In genomic region chr7:108454317-108454673, GRCh38 we compare ENCODE assay signal across 8 cellular contexts. TPM values are rescaled to one million over a fixed set of nuclear protein-coding genes. Genes with fewer than 3 reads are reported as not detected.
DNase-seq lines count a peak whose midpoint lies in the region; ATAC-seq, FAIRE-seq and TF ChIP-seq lines count a peak whose summit lies in the region.

No MANE protein-coding gene starts in this region.

- no peak for FAIRE-seq in HepG2 (lab: Jason Lieb, UNC)

- H3K79me2 ChIP-seq in HepG2 (ENCODE audit: insufficient read depth, low read length) = no peaks in the 10 kb centered on the region

- H3K27me3 ChIP-seq in HepG2 (ENCODE audit: control insufficient read depth in 1 of 2, insufficient read depth in 2 of 2, low read length in 2 of 2) = peaks cover 6 to 41% of the 10 kb centered on the region in 2 experiments; a peak in 4 of 5 replicates
- peaks cover 0 to 27% of the 10 kb centered on the region in 2 donors for H3K27me3 ChIP-seq in right lobe of liver
- H3K27me3 ChIP-seq in vagina = no peaks in the 10 kb centered on the region

- peaks cover 0 to 3% (median 0%) of the 10 kb centered on the region in 5 experiments for H3K9me3 Mint-ChIP-seq in brain

- ATAC-seq in HepG2 (no peak), right lobe of liver (no peak)

- H4K20me1 ChIP-seq in HepG2 (ENCODE audit: insufficient read depth, low read length) = no peaks in the 10 kb centered on the region

- TF ChIP-seq POLR2A in HepG2 (IDR thresholded peaks at IDR 0.05; ENCODE audit: insufficient read depth in 1 of 2, low read depth in 2 of 2, low read length in 2 of 2) (no peak), right lobe of liver (IDR thresholded peaks at IDR 0.05) (no peak), vagina (IDR thresholded peaks at IDR 0.05) (no peak)

- BruUV-seq in HepG2 (replicated peaks; lab: Mats Ljungman, UMichigan) = no TSS peak

- H3K27ac Mint-ChIP-seq in brain = peak overlapping the region; percentile 93 to 99 (median 97)

- DNase-seq in HepG2 (ENCODE audit: low spot score) = no peak
- no peak for DNase-seq in right lobe of liver
- DNase-seq in vagina (ENCODE audit: extremely low spot score in 2 of 2) = no peak
- no peak for DNase-seq in NCI-H1417 (lab: John Stamatoyannopoulos, UW)
- DNase-seq in GF-D8 (lab: John Stamatoyannopoulos, UW) = no peak
- no peak for DNase-seq in inferior parietal cortex (ENCODE audit: extremely low spot score)

- no peak overlapping the region for H2AFZ ChIP-seq in HepG2 (ENCODE audit: low read length)

- H3K9ac ChIP-seq in HepG2 (ENCODE audit: insufficient read depth, low read depth, low read length) = no peak overlapping the region

- H3K27me3 Mint-ChIP-seq in brain = peaks cover 13% of the 10 kb centered on the region

- H3K4me1 Mint-ChIP-seq in brain = peaks cover 59% of the 10 kb centered on the region

- no peak overlapping the region for H3K27ac ChIP-seq in HepG2 (ENCODE audit: extremely low read length, insufficient read depth, low read length)
- H3K27ac ChIP-seq in right lobe of liver = no peak overlapping the region
- no peak overlapping the region for H3K27ac ChIP-seq in mesodermal cell (ENCODE audit: low read depth, low read length, severe bottlenecking)
- no peak overlapping the region for H3K27ac ChIP-seq in vagina

- H3K4me3 ChIP-seq in HepG2 (replicated peaks in 1 of 3; ENCODE audit: insufficient read depth in 1 of 3, low read depth in 2 of 3, low read length in 3 of 3) (0 out of 6 replicates have a peak overlapping the region, but pooled peaks of 1 of the 3 experiments have one; percentile 57), right lobe of liver (no peak overlapping the region), mesodermal cell (ENCODE audit: extremely low read depth, insufficient read depth, low read length, poor library complexity, severe bottlenecking) (peak overlapping the region; percentile 52), vagina (peak overlapping the region; percentile 45 to 56)

- H3K36me3 ChIP-seq in HepG2 (replicated peaks in 1 of 2; ENCODE audit: control insufficient read depth in 1 of 2, insufficient read depth in 2 of 2, low read length in 2 of 2) = no peaks in the 10 kb centered on the region
- H3K36me3 ChIP-seq in right lobe of liver = no peaks in the 10 kb centered on the region
- H3K36me3 ChIP-seq in mesodermal cell (ENCODE audit: control insufficient read depth, insufficient read depth, low read length) = no peaks in the 10 kb centered on the region
- H3K36me3 ChIP-seq in vagina = no peaks in the 10 kb centered on the region

- in situ Hi-C loops in HepG2 (cut with HindIII; ENCODE audit: extremely low pct_ligation_motif_present, low pct_unique_long_range_greater_than_20kb) = loop anchor here (10.0 kb wide), 1 partner anchor 279 kb away; no protein-coding TSS in a partner anchor

- H3K9me3 ChIP-seq in HepG2 (ENCODE audit: low read length) (no peaks in the 10 kb centered on the region), right lobe of liver (no peaks in the 10 kb centered on the region), mesodermal cell (ENCODE audit: control insufficient read depth, low read length) (no peaks in the 10 kb centered on the region), vagina (no peaks in the 10 kb centered on the region)

- CTCF ChIA-PET in HepG2 (lab: Yijun Ruan, JAX; ENCODE audit: low intra/inter-chr PET ratio, low total read pairs) = no interaction called here

- POLR2A ChIA-PET in HepG2 (lab: Yijun Ruan, JAX) = no interaction called here

- 25% methylated on average over 4 of the region's 4 CpGs for WGBS in HepG2 (ENCODE audit: low lambda C conversion rate)
- WGBS in right lobe of liver (ENCODE audit: insufficient coverage, low coverage, low lambda C conversion rate, missing lambda C conversion rate) = 47% methylated on average over 4 of the region's 4 CpGs
- 25 to 36% methylated on average over 2 to 4 of the region's 4 CpGs for WGBS in mesodermal cell (ENCODE audit: insufficient coverage in 2 of 2), 2 experiments

- TF ChIP-seq CTCF in HepG2 (CRISPR knock-in tag; IDR thresholded peaks at IDR 0.05) (no peak), right lobe of liver (IDR thresholded peaks at IDR 0.05) (no peak), brain (conservative IDR thresholded peaks at IDR 0.05) (peak in 1 of 2 experiments; percentile 22), vagina (IDR thresholded peaks at IDR 0.05) (no peak)

- H3K36me3 Mint-ChIP-seq in brain = no peaks in the 10 kb centered on the region

- no peak for TF ChIP-seq RAD21 in HepG2 (CRISPR knock-in tag; IDR thresholded peaks at IDR 0.05)

- peak overlapping the region; percentile 61 for H3K4me2 ChIP-seq in HepG2 (ENCODE audit: low read depth, low read length)

- no peak for TF ChIP-seq EP300 in HepG2 (IDR thresholded peaks at IDR 0.05; ENCODE audit: low read depth in 2 of 2, low read length in 2 of 2)
- TF ChIP-seq EP300 in HepG2 (CRISPR knock-in tag; IDR thresholded peaks at IDR 0.05; ENCODE audit: borderline replicate concordance) = no peak

- H3K4me1 ChIP-seq in HepG2 (ENCODE audit: insufficient read depth, low read length) = peaks cover 2% of the 10 kb centered on the region; the same call in 1 of the 2 replicates
- H3K4me1 ChIP-seq in right lobe of liver = peaks cover 0 to 11% (median 0%) of the 10 kb centered on the region in 4 donors
- H3K4me1 ChIP-seq in mesodermal cell (ENCODE audit: control insufficient read depth, insufficient read depth, low read length, poor library complexity, severe bottlenecking) = no peaks in the 10 kb centered on the region
- peaks cover 18% of the 10 kb centered on the region for H3K4me1 ChIP-seq in vagina

- peak overlapping the region; percentile 95 to 99 (median 96) for H3K4me3 Mint-ChIP-seq in brain

- intact Hi-C loops in HepG2 (cut with micrococcal nuclease; ENCODE audit: unreplicated experiment) (no loop called here), right lobe of liver (cut with DNase I) (loop anchor here in 1 of 2 donors (10.0 kb wide), 1 partner anchor 269 kb away; no protein-coding TSS in a partner anchor), vagina (cut with DNase I) (no loop called here)

TF ChIP-seq in HepG2, 621 proteins besides CTCF, POLR2A, EP300 and RAD21:
- TF ChIP-seq HNF4G (IDR thresholded peaks at IDR 0.05; ENCODE audit: borderline replicate concordance, low read depth, low read length) (no peak), HNF4G (CRISPR knock-in tag; IDR thresholded peaks at IDR 0.05; ENCODE audit: borderline replicate concordance, low read depth) (no peak), HOXA3 (CRISPR knock-in tag; IDR thresholded peaks at IDR 0.05) (no peak), ZNF570 (CRISPR knock-in tag; IDR thresholded peaks at IDR 0.05; ENCODE audit: borderline replicate concordance) (no peak), HHEX (CRISPR knock-in tag; IDR thresholded peaks at IDR 0.05) (no peak), ZBTB43 (CRISPR knock-in tag; conservative IDR thresholded peaks at IDR 0.05) (no peak), ZNF558 (CRISPR knock-in tag; IDR thresholded peaks at IDR 0.05; ENCODE audit: borderline replicate concordance) (no peak)
TF ChIP-seq in HepG2: peak in this region for 0.

RNA-seq across cellular contexts. Expression of gene NRCAM, which starts 1.9 kb away (rescaled TPM):
- 0.31 and 0.39 TPM in 2 replicates for total RNA-seq in HepG2 (2016; rRNA removed; fragmentation: Illumina TruSeq; extraction: Trizol)
- 0.18 TPM in 1 of 2 replicates, not detected in the other for total RNA-seq in HepG2 (2016; cell fraction: cytosol; rRNA removed; fragmentation: Illumina TruSeq; extraction: Trizol; ENCODE audit: low read depth)
- total RNA-seq in HepG2 (2016; cell fraction: insoluble cytoplasmic fraction; rRNA removed; fragmentation: Illumina TruSeq; extraction: Trizol) = 0.35 and 0.61 TPM in 2 replicates
- 0.07 and 0.15 TPM in 2 replicates for total RNA-seq in HepG2 (2016; cell fraction: membrane; rRNA removed; fragmentation: Illumina TruSeq; extraction: Trizol)
- total RNA-seq in HepG2 (2016; cell fraction: nucleus; rRNA removed; fragmentation: Illumina TruSeq; extraction: Trizol) = 0.91 and 1.6 TPM in 2 replicates
- polyA plus RNA-seq in HepG2 (2011; rRNA removed) = 0.31 and 0.33 TPM in 2 replicates
- 0.11 and 0.21 TPM in 2 replicates for polyA plus RNA-seq in HepG2 (2011; cell fraction: cytosol; rRNA removed)
- 0.10 and 0.16 TPM in 2 replicates for polyA plus RNA-seq in HepG2 (2011; cell fraction: nucleus; rRNA removed)
- 0.15 and 0.24 TPM in 2 replicates for polyA plus RNA-seq in HepG2 (2012)
- 0.02 TPM in 1 of 2 replicates, not detected in the other for polyA plus RNA-seq in HepG2 (2016; cell fraction: cytosol; fragmentation: Illumina TruSeq; extraction: Trizol; ENCODE audit: low read depth)
- 0.47 and 0.73 TPM in 2 replicates for polyA plus RNA-seq in HepG2 (2016; cell fraction: insoluble cytoplasmic fraction; fragmentation: Illumina TruSeq; extraction: Trizol; ENCODE audit: low read depth)
- 0.07 and 0.08 TPM in 2 replicates for polyA plus RNA-seq in HepG2 (2016; cell fraction: membrane; fragmentation: Illumina TruSeq; extraction: Trizol; ENCODE audit: low read depth)
- polyA plus RNA-seq in HepG2 (2016; cell fraction: nucleus; fragmentation: Illumina TruSeq; extraction: Trizol; ENCODE audit: insufficient read depth, low read depth) = 1.9 and 2.0 TPM in 2 replicates
- polyA minus RNA-seq in HepG2 (2011; rRNA and poly(A)+ RNA removed; ENCODE audit: low replicate concordance) = 0.42 and 0.90 TPM in 2 replicates
- polyA minus RNA-seq in HepG2 (2011; cell fraction: cytosol; rRNA and poly(A)+ RNA removed) = 0.26 and 0.89 TPM in 2 replicates
- polyA minus RNA-seq in HepG2 (2011; cell fraction: nucleus; rRNA and poly(A)+ RNA removed) = 0.75 and 1.3 TPM in 2 replicates
- 1 to 10 TPM in 1 of 6 experiments, under 1 TPM in 5; 0.16 to 1.9 (median 0.27) TPM for total RNA-seq in right lobe of liver
- polyA plus RNA-seq in brain (ENCODE audit: insufficient read depth, low read depth, low replicate concordance) = 106 TPM
- polyA plus RNA-seq in mesodermal cell (2013, experiment 1 of 2) = 8.8 TPM
- 7.7 TPM for polyA plus RNA-seq in mesodermal cell (2013, experiment 2 of 2)
- total RNA-seq in vagina = 7.9 TPM

Comparison
In these comparisons a context has a peak if more than half of its experiments do, and no peak if none do; other contexts are left out.
1. H3K4me3 ChIP-seq: peak in mesodermal cell (single experiment) and vagina (2 of 2); none in right lobe of liver (0 of 3).